Comparison of ENCODE assay signal across 21 cellular contexts in the genomic region with DNA sequence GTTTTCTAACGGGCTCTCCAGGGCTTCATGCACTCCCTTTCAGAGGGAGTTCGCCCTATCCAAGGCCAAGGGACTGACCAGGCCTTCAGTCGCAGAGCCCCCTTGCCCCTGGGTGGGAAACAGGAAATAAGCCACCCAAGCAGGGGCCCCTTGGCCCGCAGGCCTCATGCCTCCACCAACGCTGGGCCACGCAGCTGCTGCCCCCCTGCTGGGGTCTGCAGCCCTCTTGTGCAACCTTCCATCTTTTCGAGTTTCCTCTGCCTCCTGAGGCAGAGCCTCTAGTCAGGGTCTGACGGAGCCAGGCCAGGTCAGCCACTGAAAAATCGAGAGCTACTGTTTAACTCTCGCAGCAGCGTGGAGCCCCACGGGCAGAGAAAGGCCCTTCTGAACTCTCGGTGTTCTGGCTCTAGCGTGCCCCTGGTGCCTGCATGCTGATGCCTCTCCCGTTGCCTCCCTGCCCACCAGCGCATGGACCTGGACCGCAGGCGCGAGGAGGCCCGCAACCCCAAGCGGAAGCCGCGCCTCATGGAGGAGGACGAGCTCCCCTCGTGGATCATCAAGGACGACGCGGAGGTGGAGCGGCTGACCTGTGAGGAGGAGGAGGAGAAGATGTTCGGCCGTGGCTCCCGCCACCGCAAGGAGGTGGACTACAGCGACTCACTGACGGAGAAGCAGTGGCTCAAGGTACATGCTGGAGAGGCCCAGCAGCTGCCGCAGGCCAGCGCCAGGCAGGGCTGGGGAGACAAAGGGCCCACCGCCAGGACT. TPM values are rescaled to one million over a fixed set of nuclear protein-coding genes. Genes with fewer than 3 reads are reported as not detected.
A peak's percentile ranks its signal among the peaks of the same experiment; 100 is the strongest.
DNase-seq lines count a peak whose midpoint lies in the region; ATAC-seq, FAIRE-seq and TF ChIP-seq lines count a peak whose summit lies in the region.
"Had no signal": no experiment of that assay in that cellular context is flagged by ENCODE, and none has a peak within 500 bp of the region (broad histone marks: within the 10 kb centered on the region; RNA-seq: fewer than 3 reads in every experiment).

No MANE protein-coding gene starts in this region.

- no peaks in the 10 kb centered on the region for H3K27me3 Mint-ChIP-seq in activated naive CD4-positive, alpha-beta T cell treated with anti-CD3 and anti-CD28 coated beads, Interleukin-2, amount 50 U/mL, for 24 hours
- no peaks in the 10 kb centered on the region for H3K27me3 Mint-ChIP-seq in osteocyte (ENCODE audit: unreplicated experiment)
- H3K27me3 Mint-ChIP-seq: dendritic cell treated with granulocyte-macrophage colony-stimulating factor and Interleukin-4, amounts not matched to agents 40 ng/mL and 50 ng/mL, for 4 days; T-helper 17 cell had no signal

- BruUV-seq in K562 (replicated peaks; lab: Mats Ljungman, UMichigan) = no TSS peak

- no peak for ATAC-seq in K562
- no peak for ATAC-seq in left lung
- ATAC-seq in HG03378 (IDR thresholded peaks at IDR 0.05; ENCODE audit: unreplicated experiment) = no peak

- in situ Hi-C loops in K562 (cut with MboI) = loop anchor here (5.0 kb wide), 1 partner anchor 168 kb away; no protein-coding TSS in a partner anchor

- no peak overlapping the region for H3K4me3 Mint-ChIP-seq in activated naive CD4-positive, alpha-beta T cell treated with anti-CD3 and anti-CD28 coated beads, Interleukin-2, amount 50 U/mL, for 24 hours
- no peak overlapping the region for H3K4me3 Mint-ChIP-seq in osteocyte (ENCODE audit: unreplicated experiment)
- H3K4me3 Mint-ChIP-seq: dendritic cell treated with granulocyte-macrophage colony-stimulating factor and Interleukin-4, amounts not matched to agents 40 ng/mL and 50 ng/mL, for 4 days; nephron; T-helper 17 cell had no signal

- no peak overlapping the region for H3K27ac ChIP-seq in K562 (ENCODE audit: extremely low read depth, low read depth, low read length)
- H3K27ac ChIP-seq in vagina = peak overlapping the region; percentile 68
- H3K27ac ChIP-seq in left lung = no peak overlapping the region
- H3K27ac ChIP-seq: right lobe of liver, SJSA1 had no signal

- H3K4me1 ChIP-seq in K562 (replicated peaks in 1 of 2; ENCODE audit: control insufficient read depth in 2 of 2, insufficient read depth in 2 of 2, low read length in 2 of 2) (peaks cover 0 to 13% of the 10 kb centered on the region in 2 experiments; a peak in 1 of 5 replicates), vagina (peaks cover 5% of the 10 kb centered on the region), left lung (peaks cover 0 to 13% of the 10 kb centered on the region in 2 donors)
- H3K4me1 ChIP-seq: right lobe of liver, SJSA1 had no signal

- peaks cover 16% of the 10 kb centered on the region; the same call in 2 of the 3 replicates for H3K79me2 ChIP-seq in K562 (ENCODE audit: control insufficient read depth, insufficient read depth, low read length)

- peak overlapping the region in 1 of 2 experiments; percentile 10; a peak in 1 of 4 replicates for H3K9ac ChIP-seq in K562 (ENCODE audit: insufficient read depth in 1 of 2, low read depth in 2 of 2, low read length in 2 of 2)

- no peak for FAIRE-seq in K562 (lab: Jason Lieb, UNC)
- FAIRE-seq: GM12892, GM19239 had no signal

- H2AFZ ChIP-seq in K562 (ENCODE audit: low read depth, low read length) = no peak overlapping the region

- H3K4me2 ChIP-seq in K562 (ENCODE audit: insufficient read depth, low read length) = no peak overlapping the region

- WGBS in K562 (ENCODE audit: insufficient coverage, low coverage, missing lambda C conversion rate) = 92% methylated on average over 30 of the region's 38 CpGs

- TF ChIP-seq POLR2A in K562 (conservative IDR thresholded peaks at IDR 0.05) (no peak), vagina (IDR thresholded peaks at IDR 0.05) (no peak)

- H3K36me3 ChIP-seq in K562 (ENCODE audit: control insufficient read depth, insufficient read depth, low read length) (peaks cover 95% of the 10 kb centered on the region), vagina (peaks cover 0 to 88% of the 10 kb centered on the region in 2 donors), left lung (peaks cover 0 to 100% of the 10 kb centered on the region in 2 donors)

- H3K9me1 ChIP-seq in K562 (ENCODE audit: control insufficient read depth, insufficient read depth, low read length) = no peaks in the 10 kb centered on the region

- H3K9me3 ChIP-seq in K562 (replicated peaks; ENCODE audit: control insufficient read depth, insufficient read depth, low read depth, low read length) (no peaks in the 10 kb centered on the region), vagina (no peaks in the 10 kb centered on the region), left lung (no peaks in the 10 kb centered on the region)
- H3K9me3 ChIP-seq: right lobe of liver, SJSA1, testis had no signal

- peak overlapping the region; percentile 65 for H3K27ac Mint-ChIP-seq in activated naive CD4-positive, alpha-beta T cell treated with anti-CD3 and anti-CD28 coated beads, Interleukin-2, amount 50 U/mL, for 24 hours
- peak overlapping the region; percentile 23 for H3K27ac Mint-ChIP-seq in osteocyte (ENCODE audit: unreplicated experiment)
- H3K27ac Mint-ChIP-seq: activated T-helper 2 cell treated with anti-CD3 and anti-CD28 coated beads, Interferon-gamma antibody, Interleukin-2, Interleukin-4, amounts not matched to agents 10 μg/mL and 5 μg/mL and 100 μg/mL, durations not matched to agents 14 hours and 24 hours and 36 hours; dendritic cell treated with granulocyte-macrophage colony-stimulating factor and Interleukin-4, amounts not matched to agents 40 ng/mL and 50 ng/mL, for 4 days; T-helper 17 cell had no signal

- POLR2A ChIA-PET in K562 (lab: Yijun Ruan, JAX) = interaction anchor here (0.6 to 2.1 kb wide), 7 partner anchors 11 to 96 kb away, joined by 3 to 7 read pairs (median 4); no protein-coding TSS in a partner anchor

- peaks cover 7% of the 10 kb centered on the region for H3K36me3 Mint-ChIP-seq in activated naive CD4-positive, alpha-beta T cell treated with anti-CD3 and anti-CD28 coated beads, Interleukin-2, amount 50 U/mL, for 24 hours
- H3K36me3 Mint-ChIP-seq in osteocyte (ENCODE audit: unreplicated experiment) = peaks cover 49% of the 10 kb centered on the region

- no peak for TF ChIP-seq EP300 in K562 (IDR thresholded peaks at IDR 0.05; ENCODE audit: low read length)

- peaks cover 9% of the 10 kb centered on the region for H3K4me1 Mint-ChIP-seq in activated naive CD4-positive, alpha-beta T cell treated with anti-CD3 and anti-CD28 coated beads, Interleukin-2, amount 50 U/mL, for 24 hours
- peaks cover 12% of the 10 kb centered on the region for H3K4me1 Mint-ChIP-seq in osteocyte (ENCODE audit: unreplicated experiment)

- no peaks in the 10 kb centered on the region for H3K27me3 ChIP-seq in K562 (ENCODE audit: control insufficient read depth in 2 of 2, insufficient read depth in 2 of 2, low read length in 2 of 2)
- H3K27me3 ChIP-seq in vagina = no peaks in the 10 kb centered on the region
- H3K27me3 ChIP-seq in left lung = no peaks in the 10 kb centered on the region
- H3K27me3 ChIP-seq: right lobe of liver, SJSA1, testis had no signal

- H4K20me1 ChIP-seq in K562 (replicated peaks; ENCODE audit: control insufficient read depth, insufficient read depth, low read length) = no peaks in the 10 kb centered on the region

- no peaks in the 10 kb centered on the region for H3K9me3 Mint-ChIP-seq in activated naive CD4-positive, alpha-beta T cell treated with anti-CD3 and anti-CD28 coated beads, Interleukin-2, amount 50 U/mL, for 24 hours
- no peaks in the 10 kb centered on the region for H3K9me3 Mint-ChIP-seq in osteocyte (ENCODE audit: unreplicated experiment)
- H3K9me3 Mint-ChIP-seq: activated T-helper 2 cell treated with anti-CD3 and anti-CD28 coated beads, Interferon-gamma antibody, Interleukin-2, Interleukin-4, amounts not matched to agents 10 μg/mL and 5 μg/mL and 100 μg/mL, durations not matched to agents 14 hours and 24 hours and 36 hours; dendritic cell treated with granulocyte-macrophage colony-stimulating factor and Interleukin-4, amounts not matched to agents 40 ng/mL and 50 ng/mL, for 4 days; nephron had no signal

- CTCF ChIA-PET in K562 (lab: Yijun Ruan, JAX; ENCODE audit: low intra/inter-chr PET ratio) = interaction anchor here (1.0 to 1.3 kb wide), 2 partner anchors 58 to 169 kb away, joined by 3 to 6 read pairs; no protein-coding TSS in a partner anchor

- DNase-seq in activated naive CD4-positive, alpha-beta T cell (lab: John Stamatoyannopoulos, UW) = no peak
- DNase-seq in K562 (ENCODE audit: extremely low read depth in 1 of 4, low spot score in 3 of 4) (no peak), osteocyte (ENCODE audit: extremely low spot score, unreplicated experiment) (no peak), vagina (ENCODE audit: extremely low spot score in 2 of 2) (no peak), left lung (no peak), midbrain (lab: John Stamatoyannopoulos, UW) (no peak)
- DNase-seq: activated CD4-positive, alpha-beta T cell treated with anti-CD3 and anti-CD28 coated beads, Interleukin-2, amount 50 U/mL, for 1 hour; AML-193; KG1; NCI-H2227 treated with DMSO at 0.1 percent for 48 hours; T-helper 17 cell; testis had no signal

- H3K4me3 ChIP-seq in K562 (no peak overlapping the region), vagina (no peak overlapping the region), left lung (no peak overlapping the region)
- H3K4me3 ChIP-seq: right lobe of liver, SJSA1, testis had no signal

- TF ChIP-seq CTCF in K562 (IDR thresholded peaks at IDR 0.05 in 2 of 3, conservative IDR thresholded peaks at IDR 0.05 in 1 of 3; ENCODE audit: insufficient read depth in 2 of 3, low read depth in 1 of 3, low read length in 3 of 3) (no peak), osteocyte (IDR thresholded peaks at IDR 0.05) (no peak), vagina (IDR thresholded peaks at IDR 0.05) (no peak), left lung (IDR thresholded peaks at IDR 0.05) (no peak)

- intact Hi-C loops in K562 (cut with micrococcal nuclease) = loop anchor here (5.0 kb wide), 3 partner anchors 58 to 93 kb away; no protein-coding TSS in a partner anchor
- intact Hi-C loops in vagina (cut with DNase I) = loop anchor here (5.0 to 10.0 kb wide), 3 partner anchors 98 to 410 kb away; no protein-coding TSS in a partner anchor
- intact Hi-C loops in left lung (cut with DNase I) = loop anchor here in 1 of 2 donors (5.0 to 10.0 kb wide), 2 partner anchors 93 to 170 kb away; no protein-coding TSS in a partner anchor

- TF ChIP-seq RAD21 in K562 (CRISPR knock-in tag; conservative IDR thresholded peaks at IDR 0.05 in 1 of 2, IDR thresholded peaks at IDR 0.05 in 1 of 2) = no peak

RNA-seq across cellular contexts. Expression of gene LDLR, which starts 54.6 kb away (rescaled TPM):
- 854 and 2,497 TPM in 2 replicates for total RNA-seq in K562 (2011; cell fraction: chromatin; rRNA removed; ENCODE audit: low replicate concordance)
- total RNA-seq in K562 (2011; cell fraction: nucleolus; rRNA removed) = 1,644 and 1,749 TPM in 2 replicates
- 955 and 1,119 TPM in 2 replicates for total RNA-seq in K562 (2011; cell fraction: nucleoplasm; rRNA removed)
- total RNA-seq in K562 (2014; rRNA removed) = 84.9 and 95.7 TPM in 2 replicates
- 47.0 and 56.0 TPM in 2 replicates for total RNA-seq in K562 (2014; rRNA removed; fragmentation: Illumina TruSeq; extraction: Trizol)
- total RNA-seq in K562 (2015; rRNA removed; fragmentation: Illumina TruSeq; extraction: Trizol) = 76.0 and 82.3 TPM in 2 replicates
- total RNA-seq in K562 (2021) = 114 and 121 TPM in 2 replicates
- polyA plus RNA-seq in K562 (2011; rRNA removed) = 75.7 and 124 TPM in 2 replicates
- polyA plus RNA-seq in K562 (2011; cell fraction: cytosol; rRNA removed) = 68.3 and 70.8 TPM in 2 replicates
- polyA plus RNA-seq in K562 (2011; cell fraction: nucleus; rRNA removed) = 163 and 213 TPM in 2 replicates
- polyA plus RNA-seq in K562 (2012) = 63.2 and 82.8 TPM in 2 replicates
- polyA plus RNA-seq in K562 (2014; fragmentation: Illumina TruSeq; extraction: Trizol) = 56.3 and 63.5 TPM in 2 replicates
- 10 to 100 TPM; 19.9 to 28.4 TPM for polyA plus RNA-seq in K562 (2014; fragmentation: Nextera tagmentation; extraction: Ambion mirVana)
- 44.5 and 59.5 TPM in 2 replicates for polyA plus RNA-seq in K562 (2014; rRNA removed)
- 187 and 204 TPM in 2 replicates for polyA minus RNA-seq in K562 (2011; rRNA and poly(A)+ RNA removed)
- 172 and 211 TPM in 2 replicates for polyA minus RNA-seq in K562 (2011; cell fraction: cytosol; rRNA and poly(A)+ RNA removed)
- polyA minus RNA-seq in K562 (2011; cell fraction: nucleus; rRNA and poly(A)+ RNA removed) = 282 and 354 TPM in 2 replicates
- 75.4 and 96.9 TPM in 2 replicates for total RNA-seq in osteocyte
- total RNA-seq in vagina = 135 TPM
- 100 to 1,000 TPM; 212 to 310 TPM for total RNA-seq in left lung
